Comparison of ENCODE assay signal across 8 cellular contexts in the genomic region with DNA sequence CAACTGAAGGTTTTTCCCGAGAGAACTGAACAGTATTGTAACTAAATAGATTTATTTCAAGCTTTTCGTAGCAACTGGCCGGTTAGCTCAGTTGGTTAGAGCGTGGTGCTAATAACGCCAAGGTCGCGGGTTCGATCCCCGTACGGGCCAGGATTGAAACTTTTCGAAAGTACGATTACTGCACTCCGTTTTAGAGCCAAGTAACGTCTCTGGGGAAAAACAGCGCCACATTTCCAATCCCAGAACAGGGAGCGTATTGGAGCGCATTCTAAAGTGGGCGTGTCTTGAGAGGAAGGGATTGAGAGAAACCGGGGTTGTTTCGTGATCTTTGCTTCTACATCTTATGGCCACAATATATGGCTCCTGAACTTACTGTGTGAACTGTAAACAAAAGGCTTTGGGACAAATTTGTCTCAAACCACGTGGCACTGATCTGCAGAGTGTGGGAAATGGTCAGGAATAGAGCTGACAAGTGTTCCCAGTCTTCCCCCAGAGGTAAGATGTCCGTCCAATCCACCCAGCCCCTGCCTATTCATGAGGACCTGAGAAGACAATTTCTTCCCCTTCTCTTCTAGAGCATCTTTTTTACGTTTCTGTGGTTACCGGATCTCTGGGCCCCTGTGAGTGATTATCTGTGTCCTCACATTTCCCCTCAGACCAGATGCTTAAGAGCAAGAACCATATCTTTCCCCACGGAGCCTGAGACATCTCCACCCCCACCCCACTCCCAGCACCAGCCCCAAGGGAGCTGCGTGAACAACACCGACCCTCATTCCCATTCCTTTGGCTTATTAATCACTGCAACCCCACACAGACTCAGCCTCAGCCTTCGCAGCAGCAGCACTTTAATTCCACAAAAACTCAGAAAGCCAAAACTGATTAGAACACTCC. TPM values are rescaled to one million over a fixed set of nuclear protein-coding genes. Genes with fewer than 3 reads are reported as not detected.
DNase-seq lines count a peak whose midpoint lies in the region; ATAC-seq and TF ChIP-seq lines count a peak whose summit lies in the region.

No MANE protein-coding gene starts in this region.

- H3K4me1 ChIP-seq in right cardiac atrium (ENCODE audit: control insufficient read depth, insufficient read depth, low read length) (peaks cover 9% of the 10 kb centered on the region), prostate gland (replicated peaks) (peaks cover 14% of the 10 kb centered on the region), upper lobe of right lung (peaks cover 39% of the 10 kb centered on the region)

- H3K4me3 ChIP-seq in right cardiac atrium (ENCODE audit: low read length) (peak overlapping the region; percentile 71), prostate gland (peak overlapping the region; percentile 68 to 85), upper lobe of right lung (peak overlapping the region; percentile 75)

- no peaks in the 10 kb centered on the region for H3K36me3 ChIP-seq in prostate gland
- H3K36me3 ChIP-seq in upper lobe of right lung = no peaks in the 10 kb centered on the region

- no peak overlapping the region for H3K27ac Mint-ChIP-seq in T-helper 17 cell

- no peak for TF ChIP-seq POLR2A in prostate gland (IDR thresholded peaks at IDR 0.05)

- H3K27me3 ChIP-seq in right cardiac atrium (ENCODE audit: control insufficient read depth, insufficient read depth) (no peaks in the 10 kb centered on the region), prostate gland (replicated peaks; ENCODE audit: insufficient read depth) (no peaks in the 10 kb centered on the region), upper lobe of right lung (no peaks in the 10 kb centered on the region)

- intact Hi-C loops in right cardiac atrium (cut with DNase I) = loop anchor here in 3 of 4 donors (2.0 to 10.0 kb wide), 5 partner anchors 33 to 69 kb away; a partner anchor contains a TSS
- intact Hi-C loops in prostate gland (cut with DNase I) = loop anchor here (1.0 to 5.0 kb wide), 3 partner anchors 35 to 110 kb away; a partner anchor contains a TSS
- intact Hi-C loops in upper lobe of right lung (cut with DNase I) = loop anchor here (5.0 kb wide), 1 partner anchor 65 kb away; a partner anchor contains a TSS

- no peaks in the 10 kb centered on the region for H3K36me3 Mint-ChIP-seq in T-helper 17 cell (ENCODE audit: low read depth)

- 4% methylated on average over 28 of the region's 28 CpGs for WGBS in right cardiac atrium
- WGBS in prostate gland = 5% methylated on average over 28 of the region's 28 CpGs

- H3K9me3 ChIP-seq in T-helper 17 cell (ENCODE audit: control insufficient read depth, low read length, poor library complexity, severe bottlenecking) (no peaks in the 10 kb centered on the region), right cardiac atrium (ENCODE audit: control insufficient read depth, low read length) (no peaks in the 10 kb centered on the region), prostate gland (no peaks in the 10 kb centered on the region), upper lobe of right lung (no peaks in the 10 kb centered on the region)

- TF ChIP-seq CTCF in prostate gland (IDR thresholded peaks at IDR 0.05) (no peak), upper lobe of right lung (IDR thresholded peaks at IDR 0.05) (no peak)

- peak; percentile 23 for ATAC-seq in HG02571 (IDR thresholded peaks at IDR 0.05; ENCODE audit: unreplicated experiment)
- ATAC-seq in T-helper 17 cell = peak; percentile 20
- ATAC-seq in right cardiac atrium = peak; percentile 70
- ATAC-seq in upper lobe of right lung = peak; percentile 54

- DNase-seq in DMS53 (lab: John Stamatoyannopoulos, UW) (peak; percentile 99), NCI-H1694 treated with DMSO at 0.1 percent for 48 hours (lab: John Stamatoyannopoulos, UW) (peak; percentile 99), T-helper 17 cell (peak; percentile 63 to 80 (median 73)), right cardiac atrium (peak; percentile 89 to 95 (median 94)), prostate gland (ENCODE audit: low spot score) (peak; percentile 81), upper lobe of right lung (peak; percentile 90)

- no peaks in the 10 kb centered on the region for H3K27me3 Mint-ChIP-seq in T-helper 17 cell

- H3K4me3 Mint-ChIP-seq in T-helper 17 cell = no peak overlapping the region

- H3K4me1 Mint-ChIP-seq in T-helper 17 cell = peaks cover 18% of the 10 kb centered on the region

- H3K27ac ChIP-seq in angular gyrus (ENCODE audit: low read depth, low read length) (peak overlapping the region; percentile 96), right cardiac atrium (ENCODE audit: low read length) (peak overlapping the region; percentile 96), prostate gland (peak overlapping the region; percentile 91 to 95), upper lobe of right lung (peak overlapping the region; percentile 80)

RNA-seq across cellular contexts. Expression of a gene that starts 2.2 kb away (rescaled TPM):
- total RNA-seq in T-helper 17 cell (1 to 10 TPM; 8.3 to 8.7 TPM), right cardiac atrium (1 to 10 TPM; 7.0 to 9.9 (median 9.6) TPM), prostate gland (10 to 100 TPM in 1 of 2 donors, 1 to 10 TPM in 1; 9.6 to 19.1 TPM), upper lobe of right lung (7.8 TPM)
- polyA plus RNA-seq in right cardiac atrium = 7.3 TPM

RNA-seq across cellular contexts. Expression of a gene that starts 11.6 kb away (rescaled TPM):
- total RNA-seq in T-helper 17 cell (10 to 100 TPM; 33.0 to 33.9 TPM), right cardiac atrium (10 to 100 TPM in 2 of 4 donors, 1 to 10 TPM in 2; 7.1 to 11.4 (median 9.2) TPM), prostate gland (10 to 100 TPM in 1 of 2 donors, 1 to 10 TPM in 1; 8.6 to 13.9 TPM), upper lobe of right lung (9.3 TPM)
- polyA plus RNA-seq in right cardiac atrium = 7.2 TPM

RNA-seq across cellular contexts. Expression of a gene that starts 22.6 kb away (rescaled TPM):
- total RNA-seq in T-helper 17 cell (1 to 10 TPM; 2.2 to 2.5 TPM), right cardiac atrium (1 to 10 TPM in 2 of 4 donors, not detected in 2; 1.1 to 1.3 TPM), prostate gland (1 to 10 TPM; 2.1 to 6.6 TPM), upper lobe of right lung (1.4 TPM)
- 0.45 TPM for polyA plus RNA-seq in right cardiac atrium

RNA-seq across cellular contexts. Expression of a gene that starts 25.0 kb away (rescaled TPM):
- total RNA-seq in T-helper 17 cell (100 to 1,000 TPM; 209 to 252 TPM), right cardiac atrium (10 to 100 TPM; 68.7 to 74.9 (median 71.8) TPM), prostate gland (10 to 100 TPM; 34.2 to 65.2 TPM), upper lobe of right lung (78.1 TPM)
- 50.2 TPM for polyA plus RNA-seq in right cardiac atrium

RNA-seq across cellular contexts. Expression of a gene that starts 35.6 kb away (rescaled TPM):
- total RNA-seq in T-helper 17 cell (1,000 to 10,000 TPM; 1,926 to 2,038 TPM), right cardiac atrium (100 to 1,000 TPM in 3 of 4 donors, 10 to 100 TPM in 1; 96.2 to 150 (median 124) TPM), prostate gland (100 to 1,000 TPM; 119 to 142 TPM), upper lobe of right lung (350 TPM)
- polyA plus RNA-seq in right cardiac atrium = 110 TPM

Comparison
In these comparisons a context has a peak if more than half of its experiments do, and no peak if none do; other contexts are left out.
1. Peak in every context shown above with its lines: DNase-seq, ATAC-seq, H3K4me3 ChIP-seq and H3K27ac ChIP-seq.
2. ATAC-seq: peak in every context shown above with its lines; median percentile 70 in right cardiac atrium; 54 in upper lobe of right lung; 23 in HG02571; 20 in T-helper 17 cell.